21 cellular contexts compared by ENCODE assay signal in genomic region chr4:112752061-112752460, GRCh38.
DNase-seq lines count a peak whose midpoint lies in the region; ATAC-seq, FAIRE-seq and TF ChIP-seq lines count a peak whose summit lies in the region.
"Had no signal": no experiment of that assay in that cellular context is flagged by ENCODE, and none has a peak within 500 bp of the region (broad histone marks: within the 10 kb centered on the region; RNA-seq: fewer than 3 reads in every experiment).

No MANE protein-coding gene starts in this region.

- H2BK120ac ChIP-seq in H1 (replicated peaks; ENCODE audit: low read depth, low read length) (peak overlapping the region; percentile 48), mesendoderm (ENCODE audit: low read depth, low read length) (peak overlapping the region; percentile 88)

- no peak for TF ChIP-seq RAD21 in H1 (IDR thresholded peaks at IDR 0.05 in 1 of 2, conservative IDR thresholded peaks at IDR 0.05 in 1 of 2; ENCODE audit: low read depth in 2 of 2, low read length in 2 of 2)

- POLR2A ChIA-PET in H1 (lab: Charles Lee; ENCODE audit: partially characterized antibody), result interaction anchor here (1.1 to 19.0 kb wide), 13 partner anchors 9 to 106 kb away, joined by 4 to 306 read pairs (median 8); no protein-coding TSS in a partner anchor

- H3K79me2 ChIP-seq in GM23338 (replicated peaks; ENCODE audit: insufficient read depth) (peaks cover 52% of the 10 kb centered on the region), H1 (ENCODE audit: control insufficient read depth in 1 of 2, insufficient read depth in 2 of 2, low read length in 2 of 2) (peaks cover 0 to 55% of the 10 kb centered on the region in 2 experiments; a peak in 2 of 4 replicates), mesendoderm (ENCODE audit: control insufficient read depth, insufficient read depth, low read length) (peaks cover 12% of the 10 kb centered on the region), hepatocyte (no peaks in the 10 kb centered on the region)

- DNase-seq in GM23338 (ENCODE audit: low spot score), result no peak
- DNase-seq in H1 (ENCODE audit: low read depth in 1 of 2, low spot score in 2 of 2), result no peak
- DNase-seq in mesendoderm, result peak; percentile 59
- DNase-seq in transverse colon, result no peak
- DNase-seq in hepatocyte (ENCODE audit: low spot score), result no peak
- DNase-seq in HuH-7 (ENCODE audit: low spot score), result no peak
- DNase-seq in GM19238 (ENCODE audit: insufficient read length, low spot score), result no peak
- DNase-seq: CD4-positive, CD25-positive, alpha-beta regulatory T cell; EL; GF-D8; HFFc6; KBM-7; NCI-H1092; NCI-H1436 treated with DMSO at 0.1 percent for 48 hours; NCI-H1930; NCI-H69; Peyer's patch had no signal

- peak overlapping the region; percentile 65 for H3K18ac ChIP-seq in H1 (ENCODE audit: extremely low read depth, low read length)
- H3K18ac ChIP-seq in mesendoderm (ENCODE audit: low read length), result peak overlapping the region; percentile 78

- no peak overlapping the region for H3K14ac ChIP-seq in H1 (ENCODE audit: insufficient read length)

- peak overlapping the region; percentile 25 for H3K4ac ChIP-seq in H1 (replicated peaks; ENCODE audit: insufficient read length, low read depth, low read length)
- H3K4ac ChIP-seq in mesendoderm (ENCODE audit: low read depth, low read length), result peak overlapping the region; percentile 93

- 78% methylated on average over 1 of the region's 1 CpG; no CpG with 5 or more reads in 1 of the 2 experiments for WGBS in H1 (ENCODE audit: extremely low coverage in 1 of 2, insufficient coverage in 1 of 2, insufficient read length in 1 of 2, insufficient replicate concordance in 2 of 2, low coverage in 1 of 2, low lambda C conversion rate in 2 of 2, missing lambda C conversion rate in 1 of 2), 2 experiments
- WGBS in mesendoderm (ENCODE audit: extremely low coverage, insufficient coverage, low lambda C conversion rate), result no CpG with 5 or more reads among the region's 1 CpG
- WGBS in transverse colon (ENCODE audit: low coverage in 1 of 2), 2 donors, result 50 to 60% methylated on average over 1 of the region's 1 CpG
- WGBS in hepatocyte (ENCODE audit: low lambda C conversion rate, missing lambda C conversion rate), result 53% methylated on average over 1 of the region's 1 CpG

- no peak overlapping the region for H2BK15ac ChIP-seq in H1 (ENCODE audit: low read length)
- peak overlapping the region; percentile 21 for H2BK15ac ChIP-seq in mesendoderm (replicated peaks; ENCODE audit: low read depth)

- peak overlapping the region; percentile 81 for H3K9ac ChIP-seq in HUES6 (ENCODE audit: low read length)
- H3K9ac ChIP-seq in H1 (replicated peaks in 1 of 4; ENCODE audit: extremely low read depth in 1 of 4, low read depth in 3 of 4, low read length in 3 of 4), result no peak overlapping the region; a peak in 2 of 7 replicates
- peak overlapping the region; percentile 83 for H3K9ac ChIP-seq in mesendoderm (ENCODE audit: low read length)

- peaks cover 53% of the 10 kb centered on the region for H3K4me1 Mint-ChIP-seq in GM23338
- H3K4me1 Mint-ChIP-seq: CD4-positive, CD25-positive, alpha-beta regulatory T cell had no signal

- H3K4me3 ChIP-seq in GM23338, result no peak overlapping the region
- no peak overlapping the region for H3K4me3 ChIP-seq in HUES6 (ENCODE audit: low read depth, low read length)
- no peak overlapping the region for H3K4me3 ChIP-seq in H1 (ENCODE audit: extremely low read depth in 1 of 4, insufficient read depth in 2 of 4, low read depth in 3 of 4, low read length in 4 of 4)
- H3K4me3 ChIP-seq in mesendoderm (ENCODE audit: low read length), result no peak overlapping the region
- no peak overlapping the region for H3K4me3 ChIP-seq in transverse colon
- no peak overlapping the region for H3K4me3 ChIP-seq in hepatocyte
- H3K4me3 ChIP-seq: A549, Peyer's patch, SJSA1 had no signal

- no peaks in the 10 kb centered on the region for H4K20me1 ChIP-seq in GM23338 (replicated peaks; ENCODE audit: insufficient read depth)
- no peaks in the 10 kb centered on the region for H4K20me1 ChIP-seq in H1 (replicated peaks in 1 of 2; ENCODE audit: control insufficient read depth in 1 of 2, insufficient read depth in 2 of 2, low read length in 2 of 2)
- no peaks in the 10 kb centered on the region for H4K20me1 ChIP-seq in hepatocyte (ENCODE audit: insufficient read depth, poor library complexity, severe bottlenecking)

- H3F3A ChIP-seq in GM23338 (replicated peaks; ENCODE audit: low read depth), result peaks cover 4% of the 10 kb centered on the region

- peak overlapping the region; percentile 98 for H2BK5ac ChIP-seq in H1 (ENCODE audit: low read depth, low read length)
- peak overlapping the region; percentile 100 for H2BK5ac ChIP-seq in mesendoderm (ENCODE audit: low read length)

- H4K5ac ChIP-seq in H1 (ENCODE audit: insufficient read length, low read depth, low read length), result peak overlapping the region; percentile 85
- H4K5ac ChIP-seq in mesendoderm (ENCODE audit: low read length), result peak overlapping the region; percentile 97

- H3K4me2 ChIP-seq in GM23338 (peak overlapping the region; percentile 25; the same call in 1 of the 2 replicates), H1 (ENCODE audit: insufficient read depth in 1 of 2, low read depth in 2 of 2, low read length in 2 of 2) (0 out of 4 replicates have a peak overlapping the region, but pooled peaks have one; percentile 2 to 30), mesendoderm (ENCODE audit: low read length) (peak overlapping the region; percentile 14), hepatocyte (no peak overlapping the region)
- H3K4me2 ChIP-seq: A549 had no signal

- peak overlapping the region; percentile 93 for H3K27ac Mint-ChIP-seq in GM23338
- H3K27ac Mint-ChIP-seq: CD4-positive, CD25-positive, alpha-beta regulatory T cell; HFFc6 had no signal

- in situ Hi-C loops in transverse colon (cut with MboI; ENCODE audit: low pct_ligation_motif_present in 1 of 4, low pct_unique_long_range_greater_than_20kb in 1 of 4, low sequenced_read_pairs in 3 of 4), result loop anchor here in 1 of 4 donors (10.0 kb wide), 1 partner anchor 127 kb away; no protein-coding TSS in a partner anchor

- intact Hi-C loops in transverse colon (cut with DNase I; ENCODE audit: low total_unique reads), result loop anchor here (10.0 kb wide), 1 partner anchor 117 kb away; the partner anchor contains the start of genes LARP7 and ZGRF1

- H3K4me3 Mint-ChIP-seq in GM23338, result no peak overlapping the region
- H3K4me3 Mint-ChIP-seq: HFFc6 had no signal

- H3K79me1 ChIP-seq in H1 (ENCODE audit: low read depth, low read length), result no peaks in the 10 kb centered on the region
- H3K79me1 ChIP-seq in mesendoderm (ENCODE audit: low read length), result peaks cover 6% of the 10 kb centered on the region

- TF ChIP-seq CTCF in GM23338 (conservative IDR thresholded peaks at IDR 0.05; ENCODE audit: low read depth in 2 of 2) (no peak), H1 (IDR thresholded peaks at IDR 0.05; ENCODE audit: control extremely low read depth in 1 of 3, insufficient read depth in 1 of 3, low read depth in 1 of 3, low read length in 3 of 3) (no peak), transverse colon (IDR thresholded peaks at IDR 0.05) (no peak), hepatocyte (IDR thresholded peaks at IDR 0.05; ENCODE audit: poor library complexity) (no peak)

- H3K9me3 Mint-ChIP-seq in GM23338, result no peaks in the 10 kb centered on the region
- H3K9me3 Mint-ChIP-seq: CD4-positive, CD25-positive, alpha-beta regulatory T cell; HFFc6 had no signal

- H3K23me2 ChIP-seq in H1 (ENCODE audit: low read depth, low read length), result no peaks in the 10 kb centered on the region

- peaks cover 12% of the 10 kb centered on the region for H3K27me3 Mint-ChIP-seq in GM23338 (ENCODE audit: insufficient read depth, low read depth, poor library complexity)

- peak overlapping the region; percentile 92 for H3K27ac ChIP-seq in GM23338 (ENCODE audit: low read depth)
- peak overlapping the region; percentile 98 for H3K27ac ChIP-seq in HUES6 (ENCODE audit: low read depth, low read length)
- peak overlapping the region; percentile 43 for H3K27ac ChIP-seq in H1 (ENCODE audit: low read depth, low read length)
- H3K27ac ChIP-seq in mesendoderm (ENCODE audit: low read depth, low read length), result peak overlapping the region; percentile 98
- H3K27ac ChIP-seq in transverse colon, result no peak overlapping the region
- no peak overlapping the region for H3K27ac ChIP-seq in hepatocyte
- H3K27ac ChIP-seq: A549, Peyer's patch, SJSA1 had no signal

- peaks cover 37% of the 10 kb centered on the region for H3K36me3 Mint-ChIP-seq in GM23338 (ENCODE audit: low read depth)
- H3K36me3 Mint-ChIP-seq: CD4-positive, CD25-positive, alpha-beta regulatory T cell had no signal

- H3K27me3 ChIP-seq in GM23338 (ENCODE audit: insufficient read depth) (no peaks in the 10 kb centered on the region), HUES6 (ENCODE audit: control insufficient read depth, insufficient read depth, low read length) (no peaks in the 10 kb centered on the region), H1 (replicated peaks in 1 of 4; ENCODE audit: control insufficient read depth in 3 of 4, extremely low read depth in 1 of 4, insufficient read depth in 3 of 4, low read length in 3 of 4) (no peaks in the 10 kb centered on the region), mesendoderm (ENCODE audit: insufficient read depth, low read length, poor library complexity) (no peaks in the 10 kb centered on the region), transverse colon (no peaks in the 10 kb centered on the region), hepatocyte (no peaks in the 10 kb centered on the region)
- H3K27me3 ChIP-seq: Peyer's patch, SJSA1 had no signal

- FAIRE-seq in H1 (lab: Jason Lieb, UNC), result no peak
- FAIRE-seq: A549, HepG2 had no signal

- H3K36me3 ChIP-seq in GM23338 (ENCODE audit: insufficient read depth), result no peaks in the 10 kb centered on the region
- H3K36me3 ChIP-seq in HUES6 (ENCODE audit: control insufficient read depth, insufficient read depth, low read length), result peaks cover 18% of the 10 kb centered on the region
- peaks cover 0 to 15% (median 0%) of the 10 kb centered on the region in 4 experiments; a peak in 2 of 8 replicates for H3K36me3 ChIP-seq in H1 (ENCODE audit: control insufficient read depth in 2 of 4, insufficient read depth in 4 of 4, low read length in 3 of 4)
- H3K36me3 ChIP-seq in mesendoderm (ENCODE audit: control insufficient read depth, insufficient read depth, low read length), result no peaks in the 10 kb centered on the region
- no peaks in the 10 kb centered on the region for H3K36me3 ChIP-seq in transverse colon
- no peaks in the 10 kb centered on the region for H3K36me3 ChIP-seq in hepatocyte (replicated peaks; ENCODE audit: insufficient read depth, low read depth)
- H3K36me3 ChIP-seq: Peyer's patch, SJSA1 had no signal

- no peaks in the 10 kb centered on the region for H3K9me2 ChIP-seq in GM23338 (ENCODE audit: insufficient read depth)
- no peaks in the 10 kb centered on the region for H3K9me2 ChIP-seq in hepatocyte (replicated peaks; ENCODE audit: insufficient read depth)

- CTCF ChIA-PET in H1 (lab: Charles Lee; ENCODE audit: partially characterized antibody), result interaction anchor here (0.6 to 10.7 kb wide), 5 partner anchors 11 to 359 kb away, joined by 3 to 100 read pairs (median 5); no protein-coding TSS in a partner anchor

- TF ChIP-seq POLR2A in H1 (IDR thresholded peaks at IDR 0.05; ENCODE audit: control extremely low read depth in 1 of 2, low read depth in 2 of 2, low read length in 2 of 2), result peak in 1 of 2 experiments; percentile 38; a peak in 1 of 3 replicates
- no peak for TF ChIP-seq POLR2A in transverse colon (IDR thresholded peaks at IDR 0.05)

- peak overlapping the region; percentile 65 for H2BK12ac ChIP-seq in H1 (ENCODE audit: low read depth, low read length)

- H2AFZ ChIP-seq in GM23338 (no peak overlapping the region), H1 (ENCODE audit: low read length) (no peak overlapping the region), hepatocyte (no peak overlapping the region)

- H2AK5ac ChIP-seq in H1 (ENCODE audit: low read depth, low read length), result peak overlapping the region; percentile 86
- peak overlapping the region; percentile 94 for H2AK5ac ChIP-seq in mesendoderm (ENCODE audit: low read length)

- H3K9me3 ChIP-seq in HUES6 (ENCODE audit: control insufficient read depth, insufficient read depth, low read depth, low read length) (no peaks in the 10 kb centered on the region), H1 (ENCODE audit: insufficient read depth in 2 of 2, low read depth in 1 of 2, low read length in 1 of 2) (no peaks in the 10 kb centered on the region), transverse colon (no peaks in the 10 kb centered on the region), hepatocyte (ENCODE audit: low read depth) (no peaks in the 10 kb centered on the region)
- H3K9me3 ChIP-seq: A549, Peyer's patch, SJSA1 had no signal

- peaks cover 23% of the 10 kb centered on the region for H3K4me1 ChIP-seq in GM23338 (ENCODE audit: insufficient read depth)
- peaks cover 60% of the 10 kb centered on the region for H3K4me1 ChIP-seq in HUES6 (ENCODE audit: control insufficient read depth, insufficient read depth, low read length)
- H3K4me1 ChIP-seq in H1 (replicated peaks in 1 of 4; ENCODE audit: control insufficient read depth in 3 of 4, insufficient read depth in 4 of 4, low read length in 3 of 4), result peaks cover 4 to 16% (median 11%) of the 10 kb centered on the region in 4 experiments; a peak in 6 of 7 replicates
- peaks cover 17% of the 10 kb centered on the region for H3K4me1 ChIP-seq in mesendoderm (ENCODE audit: control insufficient read depth, low read depth, low read length)
- H3K4me1 ChIP-seq in transverse colon, result no peaks in the 10 kb centered on the region
- no peaks in the 10 kb centered on the region for H3K4me1 ChIP-seq in hepatocyte (ENCODE audit: insufficient read depth)
- H3K4me1 ChIP-seq: A549, Peyer's patch had no signal

- H2BK20ac ChIP-seq in H1 (ENCODE audit: low read length), result peak overlapping the region; percentile 82

- peak; percentile 15; the same call in 2 of the 3 replicates for ATAC-seq in GM23338
- ATAC-seq: A549, HepG2 had no signal

- peak overlapping the region; percentile 54 for H4K91ac ChIP-seq in H1 (replicated peaks; ENCODE audit: insufficient read length, low read length)

- H3K23ac ChIP-seq in H1 (ENCODE audit: insufficient read length), result no peak overlapping the region
- peak overlapping the region; percentile 76 for H3K23ac ChIP-seq in mesendoderm (ENCODE audit: low read length)

- no peak for TF ChIP-seq EP300 in H1 (IDR thresholded peaks at IDR 0.05; ENCODE audit: borderline replicate concordance in 1 of 2, low read depth in 2 of 2, low read length in 2 of 2)
- no peak for TF ChIP-seq EP300 in transverse colon (IDR thresholded peaks at IDR 0.05; ENCODE audit: low read depth)

- H3K56ac ChIP-seq in H1 (replicated peaks; ENCODE audit: insufficient read length, low read depth, low read length) (peak overlapping the region; percentile 23), mesendoderm (ENCODE audit: low read length) (peak overlapping the region; percentile 97)

- H4K8ac ChIP-seq in H1 (ENCODE audit: extremely low read depth, insufficient read depth, low read length), result no peak overlapping the region
- H4K8ac ChIP-seq in mesendoderm (ENCODE audit: low read depth, low read length), result peak overlapping the region; percentile 98

Comparison
In these comparisons a context has a peak if more than half of its experiments do, and no peak if none do; other contexts are left out.
1. H3K27ac ChIP-seq: peak in GM23338 (single experiment), HUES6 (single experiment), H1 (single experiment) and mesendoderm (single experiment); none in transverse colon (0 of 4) and hepatocyte (single experiment).
2. H3K9ac ChIP-seq: peak in HUES6 (single experiment) and mesendoderm (single experiment); none in H1 (0 of 4).